23 cellular contexts compared by ENCODE assay signal in genomic region chr1:229436178-229436577, GRCh38. TPM values are rescaled to one million over a fixed set of nuclear protein-coding genes. Genes with fewer than 3 reads are reported as not detected.
"Had no signal": no experiment of that assay in that cellular context is flagged by ENCODE, and none has a peak within 500 bp of the region (broad histone marks: within the 10 kb centered on the region; RNA-seq: fewer than 3 reads in every experiment).

No MANE protein-coding gene starts in this region.

- H3K9me3 ChIP-seq: esophagus squamous epithelium, gastroesophageal sphincter, heart right ventricle, upper lobe of right lung had no signal

- H3K4me3 ChIP-seq: coronary artery, esophagus squamous epithelium, gastroesophageal sphincter, heart right ventricle, neural progenitor cell, upper lobe of right lung had no signal

- H3K27ac ChIP-seq: coronary artery, esophagus squamous epithelium, gastroesophageal sphincter, neural progenitor cell, upper lobe of right lung had no signal

- H3K36me3 ChIP-seq: neural progenitor cell had no signal

- H3K27ac Mint-ChIP-seq: activated CD4-positive, alpha-beta memory T cell treated with anti-CD3 and anti-CD28 coated beads for 36 hours; activated naive CD8-positive, alpha-beta T cell treated with anti-CD3 and anti-CD28 coated beads, Interleukin-2, amount 50 U/mL, for 24 hours; memory B cell; neural progenitor cell; T-helper 1 cell treated with Interleukin-12 subunit alpha and Interleukin-12 subunit beta and Interleukin-4 antibody, amounts not matched to agents 30 μg/mL and 1 μg/mL, for 36 hours had no signal

- DNase-seq: activated CD4-positive, alpha-beta memory T cell treated with anti-CD3 and anti-CD28 coated beads for 36 hours; activated CD4-positive, alpha-beta T cell treated with anti-CD3 and anti-CD28 coated beads for 48 hours; activated CD4-positive, CD25-positive, alpha-beta regulatory T cell; activated gamma-delta T cell; activated naive CD4-positive, alpha-beta T cell treated with anti-CD3 and anti-CD28 coated beads, Interleukin-2, amount 50 U/mL, for 16 hours; activated naive CD8-positive, alpha-beta T cell treated with anti-CD3 and anti-CD28 coated beads, Interleukin-2, amount 50 U/mL, for 24 hours; cerebellar nuclear complex; esophagus squamous epithelium; heart right ventricle; islet precursor cell; left cardiac atrium; naive B cell; posterior cingulate gyrus; stimulated activated CD4-positive, alpha-beta T cell treated with anti-CD3 and anti-CD28 coated beads, Interleukin-4, amount 100 ng/mL, for 24 hours; stimulated activated naive CD8-positive, alpha-beta T cell treated with anti-CD3 and anti-CD28 coated beads, Interleukin-15, Interleukin-2, amounts not matched to agents 100 U/mL and 50 U/mL, for 24 hours; upper lobe of right lung had no signal

- H3K4me3 Mint-ChIP-seq: activated CD4-positive, alpha-beta memory T cell treated with anti-CD3 and anti-CD28 coated beads for 36 hours; activated naive CD8-positive, alpha-beta T cell treated with anti-CD3 and anti-CD28 coated beads, Interleukin-2, amount 50 U/mL, for 24 hours; memory B cell; neural progenitor cell; T-helper 1 cell treated with Interleukin-12 subunit alpha and Interleukin-12 subunit beta and Interleukin-4 antibody, amounts not matched to agents 30 μg/mL and 1 μg/mL, for 36 hours had no signal

- ATAC-seq: activated naive CD8-positive, alpha-beta T cell treated with anti-CD3 and anti-CD28 coated beads, Interleukin-2, amount 50 U/mL, for 24 hours; gastroesophageal sphincter; heart right ventricle; left cardiac atrium; stimulated activated naive CD8-positive, alpha-beta T cell treated with anti-CD3 and anti-CD28 coated beads, Interleukin-15, Interleukin-2, amounts not matched to agents 100 U/mL and 50 U/mL, for 24 hours; upper lobe of right lung had no signal

- H3K9me3 Mint-ChIP-seq: activated CD4-positive, alpha-beta memory T cell treated with anti-CD3 and anti-CD28 coated beads for 36 hours; activated naive CD8-positive, alpha-beta T cell treated with anti-CD3 and anti-CD28 coated beads, Interleukin-2, amount 50 U/mL, for 24 hours; memory B cell; T-helper 1 cell treated with Interleukin-12 subunit alpha and Interleukin-12 subunit beta and Interleukin-4 antibody, amounts not matched to agents 30 μg/mL and 1 μg/mL, for 36 hours had no signal

RNA-seq across cellular contexts. Expression of gene ACTA1, which starts 2.3 kb away (rescaled TPM):
- total RNA-seq: activated CD4-positive, alpha-beta memory T cell treated with anti-CD3 and anti-CD28 coated beads for 36 hours; mononuclear cell; subcutaneous adipose tissue; upper lobe of right lung had no signal
